8 cellular contexts compared by ENCODE assay signal in the genomic region with DNA sequence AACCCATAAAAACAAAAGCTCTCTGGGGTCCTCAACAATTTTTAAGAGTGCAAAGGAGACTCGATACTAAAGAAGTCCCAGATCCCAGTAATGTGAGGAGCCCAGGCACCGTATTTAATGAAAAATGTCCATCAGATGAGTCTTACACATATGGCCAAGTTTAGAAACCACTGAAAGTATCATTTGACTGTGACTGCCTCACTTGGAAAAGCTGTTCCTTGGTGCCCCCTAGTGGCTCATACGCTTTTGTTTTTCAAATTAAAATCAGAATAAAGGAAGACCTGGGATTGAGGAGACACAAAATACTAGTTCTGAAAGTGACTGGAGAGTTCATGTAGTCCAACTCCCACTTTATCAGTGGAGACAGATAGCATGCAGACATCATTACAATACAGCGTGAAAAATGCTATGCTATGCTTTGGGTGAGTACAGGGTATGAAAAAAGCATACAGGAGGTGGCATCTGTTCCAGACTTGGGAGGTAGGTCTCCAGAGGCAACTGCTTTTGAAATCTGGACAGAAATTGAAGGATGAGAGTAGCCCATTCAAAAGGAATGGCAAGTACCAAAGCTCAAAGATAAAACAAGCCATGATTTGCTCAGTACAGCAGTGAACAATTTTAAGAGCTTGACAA.
DNase-seq lines count a peak whose midpoint lies in the region; ATAC-seq lines count a peak whose summit lies in the region.

No MANE protein-coding gene starts in this region.

- ATAC-seq in GM19463 (IDR thresholded peaks at IDR 0.05; ENCODE audit: unreplicated experiment) (peak; percentile 94), HG03565 (IDR thresholded peaks at IDR 0.05; ENCODE audit: unreplicated experiment) (peak; percentile 89)

- DNase-seq in D341Med (ENCODE audit: low spot score) (peak; percentile 48), NCI-H526 (lab: John Stamatoyannopoulos, UW) (peak; percentile 19 to 83), middle frontal gyrus (ENCODE audit: extremely low spot score, low spot score) (peak; percentile 70)
- peak; percentile 55 for DNase-seq in activated CD4-positive, alpha-beta T cell treated with anti-CD3 and anti-CD28 coated beads, Interleukin-2, amount 50 U/mL, for 1 hour
- DNase-seq in effector CD4-positive, alpha-beta T cell, result peak; percentile 54
- DNase-seq in stimulated activated CD8-positive, alpha-beta memory T cell treated with anti-CD3 and anti-CD28 coated beads, Interleukin-7, amount 100 ng/mL, for 24 hours (ENCODE audit: low read depth), result peak; percentile 37

Comparison
In these comparisons a context has a peak if more than half of its experiments do, and no peak if none do; other contexts are left out.
1. Peak in every context shown above with its lines: DNase-seq and ATAC-seq.